ENCODE assay signal across 4 cellular contexts in the genomic region with DNA sequence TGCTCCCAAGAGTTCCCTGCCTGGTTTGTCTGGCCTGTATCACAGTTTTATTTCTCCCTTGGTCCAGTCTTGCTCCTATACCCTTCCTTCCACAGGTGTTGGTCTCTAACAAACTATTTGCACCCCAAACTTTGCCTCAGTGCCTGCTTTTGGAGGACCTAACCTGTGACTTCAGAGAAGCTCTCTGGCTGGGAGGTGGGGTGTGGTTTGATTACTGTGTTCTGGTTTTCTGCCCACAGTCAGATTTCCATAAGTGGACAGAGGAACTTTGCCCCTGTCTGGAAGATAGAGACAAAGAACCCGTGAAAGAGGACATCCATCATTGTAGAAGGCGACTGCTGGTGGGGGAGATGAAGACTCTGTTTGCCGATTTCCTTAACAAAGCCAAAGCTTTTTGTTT. TPM values are rescaled to one million over a fixed set of nuclear protein-coding genes. Genes with fewer than 3 reads are reported as not detected.
"Had no signal": no experiment of that assay in that cellular context is flagged by ENCODE, and none has a peak within 500 bp of the region (broad histone marks: within the 10 kb centered on the region; RNA-seq: fewer than 3 reads in every experiment).

No MANE protein-coding gene starts in this region.

- H3K4me3 ChIP-seq: GM12878 had no signal

- DNase-seq: GDM1, GF-D8 had no signal

RNA-seq across cellular contexts. Expression of a gene that starts 55.8 kb away (rescaled TPM):
- total RNA-seq: G401, GM12878 had no signal
- polyA plus RNA-seq: GM12878 had no signal
